17 cellular contexts compared by ENCODE assay signal in the genomic region with DNA sequence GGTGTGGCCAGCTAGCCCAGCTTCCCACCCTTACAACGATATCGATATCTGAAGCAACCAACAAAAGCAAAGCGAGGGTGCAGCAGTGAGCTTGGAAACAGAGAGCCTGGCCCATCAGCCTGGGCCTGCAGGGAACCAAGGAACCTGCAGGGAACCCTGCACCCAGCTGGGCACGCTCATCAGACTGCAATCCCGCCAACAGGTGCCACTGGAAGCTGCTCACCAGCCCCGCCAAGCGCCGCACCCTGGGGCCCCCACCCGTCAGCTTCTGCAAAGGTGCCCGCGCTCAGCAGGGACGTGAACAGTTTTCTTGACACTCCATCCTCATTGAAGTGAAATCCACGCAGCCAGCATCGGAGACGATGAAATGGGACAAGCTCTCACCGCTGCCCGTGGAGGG.
"Had no signal": no experiment of that assay in that cellular context is flagged by ENCODE, and none has a peak within 500 bp of the region (broad histone marks: within the 10 kb centered on the region; RNA-seq: fewer than 3 reads in every experiment).

No MANE protein-coding gene starts in this region.

- ATAC-seq: left lobe of liver; natural killer cell; stimulated activated memory B cell treated with anti-CD40 and anti-IgM and Interleukin-4, amounts not matched to agents 10 μg/mL and 1 μg/mL and 100 μg/mL, for 72 hours; stimulated activated naive CD8-positive, alpha-beta T cell treated with anti-CD3 and anti-CD28 coated beads, Interleukin-15, Interleukin-2, amounts not matched to agents 100 U/mL and 50 U/mL, for 24 hours had no signal

- H3K4me3 ChIP-seq: dorsolateral prefrontal cortex, lung, sigmoid colon, testis, tibial artery had no signal

- H3K4me1 ChIP-seq: parathyroid adenoma, tibial artery had no signal

- DNase-seq: dorsolateral prefrontal cortex; effector CD4-positive, alpha-beta T cell; head of caudate nucleus; natural killer cell; sigmoid colon; stimulated activated CD4-positive, alpha-beta T cell treated with anti-CD3 and anti-CD28 coated beads, Interleukin-2, amount 100 ng/mL, for 24 hours; stimulated activated CD4-positive, alpha-beta T cell treated with anti-CD3 and anti-CD28 coated beads, Interleukin-4, amount 100 ng/mL, for 24 hours; stimulated activated naive CD8-positive, alpha-beta T cell treated with anti-CD3 and anti-CD28 coated beads, Interleukin-15, Interleukin-2, amounts not matched to agents 100 U/mL and 50 U/mL, for 24 hours; testis; tibial artery had no signal

- FAIRE-seq: frontal cortex, keratinocyte had no signal

- H2AFZ ChIP-seq: parathyroid adenoma had no signal

- H3K79me2 ChIP-seq: parathyroid adenoma had no signal

- H3K27ac ChIP-seq: neutrophil, parathyroid adenoma, sigmoid colon, testis, tibial artery had no signal

- H3K9ac ChIP-seq: parathyroid adenoma had no signal

- H3K9me3 ChIP-seq: neutrophil, sigmoid colon, testis, tibial artery had no signal

- H3K36me3 ChIP-seq: neutrophil, sigmoid colon, tibial artery had no signal

- H3K27me3 ChIP-seq: testis had no signal
